7 cellular contexts compared by ENCODE assay signal in genomic region chr17:78645421-78646295, GRCh38.
DNase-seq lines count a peak whose midpoint lies in the region; ATAC-seq and TF ChIP-seq lines count a peak whose summit lies in the region.

No MANE protein-coding gene starts in this region.

- TF ChIP-seq CTCF in right lobe of liver (IDR thresholded peaks at IDR 0.05): no peak

- WGBS in right lobe of liver (ENCODE audit: insufficient coverage, low coverage, low lambda C conversion rate, missing lambda C conversion rate): 47% methylated on average over 23 of the region's 30 CpGs

- H3K27me3 ChIP-seq in right lobe of liver: no peaks in the 10 kb centered on the region

- peaks cover 19 to 22% of the 10 kb centered on the region in 2 donors for H3K36me3 Mint-ChIP-seq in stimulated activated naive B cell treated with anti-CD40 and anti-IgM and Interleukin-4, amounts not matched to agents 10 μg/mL and 1 μg/mL and 100 μg/mL, for 72 hours

- intact Hi-C loops in right lobe of liver (cut with DNase I): no loop called here

- H3K9me3 Mint-ChIP-seq in stimulated activated naive B cell treated with anti-CD40 and anti-IgM and Interleukin-4, amounts not matched to agents 10 μg/mL and 1 μg/mL and 100 μg/mL, for 72 hours: peaks cover 10 to 11% of the 10 kb centered on the region in 2 donors

- TF ChIP-seq POLR2A in right lobe of liver (IDR thresholded peaks at IDR 0.05): peak; percentile 48

- no peak overlapping the region for H3K4me3 ChIP-seq in right lobe of liver

- no peaks in the 10 kb centered on the region for H3K9me3 ChIP-seq in right lobe of liver

- ATAC-seq in GM21381 (IDR thresholded peaks at IDR 0.05; ENCODE audit: unreplicated experiment): peak; percentile 54
- peak; percentile 83 to 90 (median 86) for ATAC-seq in right lobe of liver
- ATAC-seq in stimulated activated naive B cell treated with anti-CD40 and anti-IgM and Interleukin-4, amounts not matched to agents 10 μg/mL and 1 μg/mL and 100 μg/mL, for 72 hours (replicated peaks): peak; percentile 88 to 93
- no peak for ATAC-seq in HG03342 (IDR thresholded peaks at IDR 0.05; ENCODE audit: unreplicated experiment)

- H3K27ac ChIP-seq in right lobe of liver: peak overlapping the region in 1 of 3 donors; percentile 53

- DNase-seq in SK-MEL-5 (ENCODE audit: low read depth, low spot score): peak; percentile 39
- peak; percentile 77 for DNase-seq in amniotic epithelial cell (ENCODE audit: low read depth)
- peak; percentile 73 to 86 (median 82) for DNase-seq in right lobe of liver
- DNase-seq in stimulated activated naive B cell treated with anti-CD40 and anti-IgM and Interleukin-4, amounts not matched to agents 10 μg/mL and 1 μg/mL and 100 μg/mL, for 72 hours: peak; percentile 55
- DNase-seq in NCI-H526 (lab: John Stamatoyannopoulos, UW): no peak

- in situ Hi-C loops in SK-MEL-5 (cut with HindIII; ENCODE audit: low pct_unique_long_range_greater_than_20kb, low sequenced_read_pairs): no loop called here

- H3K4me1 ChIP-seq in right lobe of liver: no peaks in the 10 kb centered on the region

- no peaks in the 10 kb centered on the region for H3K36me3 ChIP-seq in right lobe of liver

- peaks cover 4 to 6% of the 10 kb centered on the region in 2 donors for H3K27me3 Mint-ChIP-seq in stimulated activated naive B cell treated with anti-CD40 and anti-IgM and Interleukin-4, amounts not matched to agents 10 μg/mL and 1 μg/mL and 100 μg/mL, for 72 hours

- H3K4me1 Mint-ChIP-seq in stimulated activated naive B cell treated with anti-CD40 and anti-IgM and Interleukin-4, amounts not matched to agents 10 μg/mL and 1 μg/mL and 100 μg/mL, for 72 hours: peaks cover 7 to 19% of the 10 kb centered on the region in 2 donors

- peak overlapping the region; percentile 93 for H3K27ac Mint-ChIP-seq in stimulated activated naive B cell treated with anti-CD40 and anti-IgM and Interleukin-4, amounts not matched to agents 10 μg/mL and 1 μg/mL and 100 μg/mL, for 72 hours

- peak overlapping the region; percentile 66 to 70 for H3K4me3 Mint-ChIP-seq in stimulated activated naive B cell treated with anti-CD40 and anti-IgM and Interleukin-4, amounts not matched to agents 10 μg/mL and 1 μg/mL and 100 μg/mL, for 72 hours

Comparison
In these comparisons a context has a peak if more than half of its experiments do, and no peak if none do; other contexts are left out.
1. DNase-seq: peak in SK-MEL-5 (single experiment), amniotic epithelial cell (single experiment), right lobe of liver (3 of 3) and stimulated activated naive B cell treated with anti-CD40 and anti-IgM and Interleukin-4, amounts not matched to agents 10 μg/mL and 1 μg/mL and 100 μg/mL, for 72 hours (single experiment); none in NCI-H526 (0 of 2).